10 cellular contexts compared by ENCODE assay signal in the genomic region with DNA sequence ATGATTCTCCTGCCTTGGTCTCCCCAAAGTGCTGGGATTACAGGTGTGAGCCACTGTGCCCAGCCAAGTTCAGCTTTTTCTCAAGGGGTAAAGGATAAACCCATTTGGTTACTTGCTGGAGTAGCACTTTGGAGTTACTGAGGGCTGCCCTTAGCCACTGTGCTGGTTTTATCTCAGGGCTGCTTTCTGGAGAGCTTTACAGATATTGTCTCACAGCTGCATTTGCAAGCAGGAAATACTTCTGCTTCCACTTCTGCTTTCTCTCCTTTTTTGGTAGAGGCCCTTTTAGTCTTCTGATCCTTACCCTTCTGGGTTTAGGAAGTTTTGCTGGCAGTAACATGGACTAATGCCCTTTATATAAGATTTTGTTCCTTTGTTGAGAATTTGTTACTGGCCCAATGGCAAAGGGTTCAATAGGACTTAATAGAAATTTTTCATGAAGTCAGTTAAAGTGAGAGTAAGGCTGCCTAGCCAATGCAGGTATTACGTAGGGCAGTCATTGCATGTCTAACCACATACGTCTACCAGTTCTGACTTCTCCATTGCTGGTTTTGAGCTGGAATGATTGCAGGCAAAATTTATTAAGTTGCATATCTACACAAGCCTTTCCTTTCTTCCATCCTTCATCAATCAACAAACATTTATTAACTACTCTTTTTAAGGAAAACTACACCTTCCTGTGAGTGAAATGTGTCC. TPM values are rescaled to one million over a fixed set of nuclear protein-coding genes. Genes with fewer than 3 reads are reported as not detected.
DNase-seq lines count a peak whose midpoint lies in the region; ATAC-seq, FAIRE-seq and TF ChIP-seq lines count a peak whose summit lies in the region.
"Had no signal": no experiment of that assay in that cellular context is flagged by ENCODE, and none has a peak within 500 bp of the region (broad histone marks: within the 10 kb centered on the region; RNA-seq: fewer than 3 reads in every experiment).

No MANE protein-coding gene starts in this region.

- no peak overlapping the region for H3K23ac ChIP-seq in trophoblast cell (ENCODE audit: low read length)

- H3K4me3 ChIP-seq in cardiac muscle cell (no peak overlapping the region), upper lobe of left lung (no peak overlapping the region), trophoblast cell (ENCODE audit: low read depth, low read length) (no peak overlapping the region)

- H3K27ac ChIP-seq in cardiac muscle cell (peak overlapping the region; percentile 75), upper lobe of left lung (peak overlapping the region in 3 of 4 donors; percentile 47 to 59 (median 57)), trophoblast cell (ENCODE audit: low read depth, low read length) (no peak overlapping the region)

- no peaks in the 10 kb centered on the region for H3K9me3 Mint-ChIP-seq in activated T-helper 1 cell treated with anti-CD3 and anti-CD28 coated beads, Interleukin-12 subunit alpha, Interleukin-12 subunit beta, Interleukin-2, Interleukin-4 antibody, amounts not matched to agents 30 ng/mL and 10 ng/mL and 1 ng/mL, durations not matched to agents 14 hours and 24 hours and 36 hours

- peaks cover 57% of the 10 kb centered on the region for H3K4me1 Mint-ChIP-seq in activated T-helper 1 cell treated with anti-CD3 and anti-CD28 coated beads, Interleukin-12 subunit alpha, Interleukin-12 subunit beta, Interleukin-2, Interleukin-4 antibody, amounts not matched to agents 30 ng/mL and 10 ng/mL and 1 ng/mL, durations not matched to agents 14 hours and 24 hours and 36 hours (ENCODE audit: low read depth)

- H3K4me1 ChIP-seq in cardiac muscle cell (ENCODE audit: low read depth): peaks cover 6% of the 10 kb centered on the region
- H3K4me1 ChIP-seq in upper lobe of left lung: peaks cover 25 to 37% (median 29%) of the 10 kb centered on the region in 4 donors
- no peaks in the 10 kb centered on the region for H3K4me1 ChIP-seq in trophoblast cell (ENCODE audit: control insufficient read depth in 1 of 2, insufficient read depth in 2 of 2, low read length in 2 of 2)
- H3K4me1 ChIP-seq: Caco-2 had no signal

- H3K36me3 Mint-ChIP-seq in activated T-helper 1 cell treated with anti-CD3 and anti-CD28 coated beads, Interleukin-12 subunit alpha, Interleukin-12 subunit beta, Interleukin-2, Interleukin-4 antibody, amounts not matched to agents 30 ng/mL and 10 ng/mL and 1 ng/mL, durations not matched to agents 14 hours and 24 hours and 36 hours (ENCODE audit: low read depth): peaks cover 64% of the 10 kb centered on the region

- no peaks in the 10 kb centered on the region for H3K79me2 ChIP-seq in trophoblast cell (ENCODE audit: control insufficient read depth, insufficient read depth, low read length, poor library complexity)

- H3K27me3 ChIP-seq in cardiac muscle cell (no peaks in the 10 kb centered on the region), upper lobe of left lung (no peaks in the 10 kb centered on the region), trophoblast cell (ENCODE audit: insufficient read depth, low read length) (no peaks in the 10 kb centered on the region)

- H4K12ac ChIP-seq in trophoblast cell (ENCODE audit: low read depth, low read length): no peak overlapping the region

- H2AK5ac ChIP-seq in trophoblast cell (ENCODE audit: low read length): no peak overlapping the region

- H3K9me3 ChIP-seq in cardiac muscle cell (ENCODE audit: low read depth) (no peaks in the 10 kb centered on the region), upper lobe of left lung (no peaks in the 10 kb centered on the region), trophoblast cell (ENCODE audit: insufficient read depth, low read depth, low read length) (no peaks in the 10 kb centered on the region)
- H3K9me3 ChIP-seq: Caco-2 had no signal

- 69 to 78% methylated on average over 2 of the region's 2 CpGs for WGBS in upper lobe of left lung, 2 donors
- WGBS in trophoblast cell (ENCODE audit: extremely low coverage, insufficient coverage, insufficient read length): no CpG with 5 or more reads among the region's 2 CpGs

- H3K9ac ChIP-seq in trophoblast cell (ENCODE audit: low read length): no peak overlapping the region

- no peak overlapping the region for H3K4me2 ChIP-seq in trophoblast cell (ENCODE audit: low read length)

- no peak overlapping the region for H3K14ac ChIP-seq in trophoblast cell (ENCODE audit: low read length)

- no peak for FAIRE-seq in HTR-8/SVneo (lab: Jason Lieb, UNC)
- FAIRE-seq: endometrium had no signal

- intact Hi-C loops in cardiac septum (cut with DNase I): no loop called here
- intact Hi-C loops in activated T-helper 1 cell treated with anti-CD3 and anti-CD28 coated beads, Interleukin-12 subunit alpha, Interleukin-12 subunit beta, Interleukin-2, Interleukin-4 antibody, amounts not matched to agents 30 ng/mL and 10 ng/mL and 1 ng/mL, durations not matched to agents 14 hours and 24 hours and 36 hours (cut with micrococcal nuclease): no loop called here

- no peaks in the 10 kb centered on the region for H3K27me3 Mint-ChIP-seq in activated T-helper 1 cell treated with anti-CD3 and anti-CD28 coated beads, Interleukin-12 subunit alpha, Interleukin-12 subunit beta, Interleukin-2, Interleukin-4 antibody, amounts not matched to agents 30 ng/mL and 10 ng/mL and 1 ng/mL, durations not matched to agents 14 hours and 24 hours and 36 hours (ENCODE audit: insufficient read depth)

- peak; percentile 31 to 34 for DNase-seq in cardiac muscle cell (ENCODE audit: low read depth in 1 of 2, low spot score in 1 of 2)
- DNase-seq in cardiac septum (ENCODE audit: low spot score): no peak
- no peak for DNase-seq in activated T-helper 1 cell treated with anti-CD3 and anti-CD28 coated beads, Interleukin-12 subunit alpha, Interleukin-12 subunit beta, Interleukin-2, Interleukin-4 antibody, amounts not matched to agents 30 ng/mL and 10 ng/mL and 1 ng/mL, durations not matched to agents 14 hours and 24 hours and 36 hours (ENCODE audit: low spot score)
- DNase-seq in upper lobe of left lung: no peak
- no peak for DNase-seq in SK-N-DZ (ENCODE audit: low spot score)
- no peak for DNase-seq in HTR-8/SVneo (ENCODE audit: insufficient read length, low spot score)
- no peak for DNase-seq in trophoblast cell
- DNase-seq: Caco-2 had no signal

- H3K79me1 ChIP-seq in trophoblast cell (ENCODE audit: low read length): no peaks in the 10 kb centered on the region

- TF ChIP-seq CTCF in cardiac muscle cell (IDR thresholded peaks at IDR 0.05; ENCODE audit: low read depth, low read length) (no peak), upper lobe of left lung (IDR thresholded peaks at IDR 0.05) (no peak)

- peak; percentile 68 for ATAC-seq in HG03196 (IDR thresholded peaks at IDR 0.05; ENCODE audit: unreplicated experiment)
- peak in 1 of 2 donors; percentile 71 for ATAC-seq in upper lobe of left lung (ENCODE audit: low FRiP score in 2 of 2)

- no peak overlapping the region for H2AFZ ChIP-seq in trophoblast cell (ENCODE audit: insufficient read depth, low read length, poor library complexity)

- peak overlapping the region; percentile 59 for H3K27ac Mint-ChIP-seq in activated T-helper 1 cell treated with anti-CD3 and anti-CD28 coated beads, Interleukin-12 subunit alpha, Interleukin-12 subunit beta, Interleukin-2, Interleukin-4 antibody, amounts not matched to agents 30 ng/mL and 10 ng/mL and 1 ng/mL, durations not matched to agents 14 hours and 24 hours and 36 hours

- H3K4ac ChIP-seq in trophoblast cell (ENCODE audit: low read depth, low read length): no peak overlapping the region

- H2BK120ac ChIP-seq in trophoblast cell (ENCODE audit: insufficient read depth, low read length, poor library complexity): no peak overlapping the region

- TF ChIP-seq EP300 in upper lobe of left lung (IDR thresholded peaks at IDR 0.05): no peak

- no peak overlapping the region for H2BK12ac ChIP-seq in trophoblast cell (ENCODE audit: low read length)

- H3K4me3 Mint-ChIP-seq in activated T-helper 1 cell treated with anti-CD3 and anti-CD28 coated beads, Interleukin-12 subunit alpha, Interleukin-12 subunit beta, Interleukin-2, Interleukin-4 antibody, amounts not matched to agents 30 ng/mL and 10 ng/mL and 1 ng/mL, durations not matched to agents 14 hours and 24 hours and 36 hours: no peak overlapping the region

- H4K8ac ChIP-seq in trophoblast cell (ENCODE audit: low read depth, low read length): no peak overlapping the region

- no peak overlapping the region for H3K18ac ChIP-seq in trophoblast cell (ENCODE audit: low read length)

- no peak overlapping the region for H4K91ac ChIP-seq in trophoblast cell (ENCODE audit: low read depth, low read length)

- H2BK5ac ChIP-seq in trophoblast cell (ENCODE audit: low read depth, low read length, poor library complexity): no peak overlapping the region

- H3K36me3 ChIP-seq in cardiac muscle cell (peaks cover 71% of the 10 kb centered on the region), upper lobe of left lung (peaks cover 43 to 100% (median 76%) of the 10 kb centered on the region in 4 donors), trophoblast cell (ENCODE audit: control insufficient read depth in 1 of 2, insufficient read depth in 2 of 2, low read length in 2 of 2) (peaks cover 29 to 65% of the 10 kb centered on the region in 2 experiments)

- TF ChIP-seq POLR2A in upper lobe of left lung (IDR thresholded peaks at IDR 0.05): no peak

RNA-seq across cellular contexts. Expression of gene CAP1, which starts 24.4 kb away (rescaled TPM):
- total RNA-seq in cardiac muscle cell (64.2 and 81.2 TPM in 2 replicates), cardiac septum (82.8 TPM), upper lobe of left lung (100 to 1,000 TPM; 113 to 502 (median 245) TPM)
- polyA plus RNA-seq in cardiac muscle cell: 92.3 and 92.8 TPM in 2 replicates
- total RNA-seq in activated T-helper 1 cell treated with anti-CD3 and anti-CD28 coated beads, Interleukin-12 subunit alpha, Interleukin-12 subunit beta, Interleukin-2, Interleukin-4 antibody, amounts not matched to agents 30 ng/mL and 10 ng/mL and 1 ng/mL, durations not matched to agents 14 hours and 24 hours and 36 hours: 421 and 435 TPM in 2 replicates
- polyA plus RNA-seq in SK-N-DZ (2014; cell fraction: cytosol; rRNA removed): 144 and 157 TPM in 2 replicates
- polyA plus RNA-seq in SK-N-DZ (2014; cell fraction: nucleus; rRNA removed): 69.2 and 77.5 TPM in 2 replicates
- polyA plus RNA-seq in trophoblast cell (2013): 402 and 406 TPM in 2 replicates

RNA-seq across cellular contexts. Expression of gene PPT1, which starts 32.1 kb away (rescaled TPM):
- total RNA-seq in cardiac muscle cell (16.5 and 18.5 TPM in 2 replicates), cardiac septum (31.1 TPM), upper lobe of left lung (100 to 1,000 TPM in 3 of 6 donors, 10 to 100 TPM in 3; 35.6 to 190 (median 95.3) TPM)
- polyA plus RNA-seq in cardiac muscle cell: 47.9 and 52.0 TPM in 2 replicates
- total RNA-seq in activated T-helper 1 cell treated with anti-CD3 and anti-CD28 coated beads, Interleukin-12 subunit alpha, Interleukin-12 subunit beta, Interleukin-2, Interleukin-4 antibody, amounts not matched to agents 30 ng/mL and 10 ng/mL and 1 ng/mL, durations not matched to agents 14 hours and 24 hours and 36 hours: 101 and 110 TPM in 2 replicates
- 43.2 and 55.9 TPM in 2 replicates for polyA plus RNA-seq in SK-N-DZ (2014; cell fraction: cytosol; rRNA removed)
- 21.4 and 27.6 TPM in 2 replicates for polyA plus RNA-seq in SK-N-DZ (2014; cell fraction: nucleus; rRNA removed)
- 65.0 and 65.2 TPM in 2 replicates for polyA plus RNA-seq in trophoblast cell (2013)

Comparison
In these comparisons a context has a peak if more than half of its experiments do, and no peak if none do; other contexts are left out.
1. DNase-seq: peak in cardiac muscle cell (2 of 2); none in cardiac septum (single experiment), activated T-helper 1 cell treated with anti-CD3 and anti-CD28 coated beads, Interleukin-12 subunit alpha, Interleukin-12 subunit beta, Interleukin-2, Interleukin-4 antibody, amounts not matched to agents 30 ng/mL and 10 ng/mL and 1 ng/mL, durations not matched to agents 14 hours and 24 hours and 36 hours (single experiment), upper lobe of left lung (0 of 2), SK-N-DZ (single experiment), HTR-8/SVneo (single experiment) and trophoblast cell (0 of 2).